18 cellular contexts compared by ENCODE assay signal in the genomic region with DNA sequence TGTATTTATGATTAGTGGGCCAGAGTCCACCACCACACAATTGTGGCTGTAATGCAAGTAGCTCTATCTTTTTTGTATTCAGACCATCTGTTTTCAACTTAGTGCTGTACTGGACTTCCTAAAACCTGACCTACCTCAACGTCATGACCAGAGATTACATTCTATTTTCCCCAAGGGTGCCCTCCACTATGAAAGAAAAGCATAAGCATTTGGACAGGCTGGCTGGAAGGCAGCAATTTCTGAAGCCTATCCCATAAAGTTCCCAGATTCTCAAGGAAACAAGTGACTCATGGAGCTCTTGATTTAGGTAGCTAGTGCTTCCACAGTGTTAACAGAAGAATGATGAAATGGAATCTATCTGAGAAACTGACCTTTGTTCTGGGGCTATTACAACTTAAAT.
A peak's percentile ranks its signal among the peaks of the same experiment; 100 is the strongest.
DNase-seq lines count a peak whose midpoint lies in the region; ATAC-seq and TF ChIP-seq lines count a peak whose summit lies in the region.
"Had no signal": no experiment of that assay in that cellular context is flagged by ENCODE, and none has a peak within 500 bp of the region (broad histone marks: within the 10 kb centered on the region; RNA-seq: fewer than 3 reads in every experiment).

No MANE protein-coding gene starts in this region.

- no peak for TF ChIP-seq CTCF in brain microvascular endothelial cell (IDR thresholded peaks at IDR 0.05; ENCODE audit: low read depth, low read length, missing control alignments)
- no peak for TF ChIP-seq CTCF in foreskin fibroblast (IDR thresholded peaks at IDR 0.05; ENCODE audit: low read depth, low read length)

- no peak overlapping the region for H3K4me3 ChIP-seq in brain microvascular endothelial cell (ENCODE audit: low read depth, low read length)
- H3K4me3 ChIP-seq in foreskin fibroblast (ENCODE audit: low read depth in 1 of 2, low read length in 2 of 2), result no peak overlapping the region

- ATAC-seq in sciatic nerve (peak; percentile 90), HG03045 (IDR thresholded peaks at IDR 0.05; ENCODE audit: unreplicated experiment) (no peak), SK-N-SH treated with all-trans-retinoic acid at 6 μM for 48 hours (no peak), GM18520 (IDR thresholded peaks at IDR 0.05; ENCODE audit: unreplicated experiment) (no peak)
- ATAC-seq: activated T-cell treated with anti-CD3 and anti-CD28 coated beads, Interleukin-2, amount 50 U/mL, for 72 hours; left lobe of liver; natural killer cell; Panc1 had no signal

- DNase-seq in GOT3 (lab: John Stamatoyannopoulos, UW) (peak; percentile 6), brain microvascular endothelial cell (peak; percentile 63), foreskin fibroblast (peak; percentile 42 to 64), sciatic nerve (ENCODE audit: low spot score) (no peak), GF-D8 (lab: John Stamatoyannopoulos, UW) (no peak)
- DNase-seq: activated CD4-positive, alpha-beta memory T cell treated with anti-CD3 and anti-CD28 coated beads, Interleukin-2, amount 10 ng/mL, durations not matched to agents 7 days and 5 days; activated T-cell treated with anti-CD3 and anti-CD28 coated beads, Interleukin-2, amount 50 U/mL, for 72 hours; H9; natural killer cell; NCI-H1048; NCI-H2107; NCI-H774; substantia nigra had no signal

- intact Hi-C loops in sciatic nerve (cut with DNase I), result no loop called here

- H3K27ac ChIP-seq in brain microvascular endothelial cell, result peak overlapping the region; percentile 73

- in situ Hi-C loops in brain microvascular endothelial cell (cut with HindIII; ENCODE audit: low pct_ligation_motif_present, low sequenced_read_pairs), result no loop called here

- no peaks in the 10 kb centered on the region for H3K36me3 ChIP-seq in brain microvascular endothelial cell (replicated peaks)

- H3K27me3 ChIP-seq in brain microvascular endothelial cell (replicated peaks), result no peaks in the 10 kb centered on the region

TF ChIP-seq in SK-N-SH treated with all-trans-retinoic acid at 6 μM for 48 hours, 23 proteins besides CTCF, POLR2A, EP300 and RAD21:
- no peak for TF ChIP-seq ZFP30 (CRISPR knock-in tag; IDR thresholded peaks at IDR 0.05)
- TF ChIP-seq ZFP3 (CRISPR knock-in tag; IDR thresholded peaks at IDR 0.05), result no peak
- TF ChIP-seq BACH2 (CRISPR knock-in tag; IDR thresholded peaks at IDR 0.05; ENCODE audit: borderline replicate concordance), result no peak
- TF ChIP-seq ARNTL (CRISPR knock-in tag; IDR thresholded peaks at IDR 0.05; ENCODE audit: borderline replicate concordance, low read depth), result no peak
- TF ChIP-seq TCF4 (CRISPR knock-in tag; IDR thresholded peaks at IDR 0.05; ENCODE audit: borderline replicate concordance), result no peak
- no peak for TF ChIP-seq ISL1 (CRISPR knock-in tag; IDR thresholded peaks at IDR 0.05)
- TF ChIP-seq, protein P1, sequence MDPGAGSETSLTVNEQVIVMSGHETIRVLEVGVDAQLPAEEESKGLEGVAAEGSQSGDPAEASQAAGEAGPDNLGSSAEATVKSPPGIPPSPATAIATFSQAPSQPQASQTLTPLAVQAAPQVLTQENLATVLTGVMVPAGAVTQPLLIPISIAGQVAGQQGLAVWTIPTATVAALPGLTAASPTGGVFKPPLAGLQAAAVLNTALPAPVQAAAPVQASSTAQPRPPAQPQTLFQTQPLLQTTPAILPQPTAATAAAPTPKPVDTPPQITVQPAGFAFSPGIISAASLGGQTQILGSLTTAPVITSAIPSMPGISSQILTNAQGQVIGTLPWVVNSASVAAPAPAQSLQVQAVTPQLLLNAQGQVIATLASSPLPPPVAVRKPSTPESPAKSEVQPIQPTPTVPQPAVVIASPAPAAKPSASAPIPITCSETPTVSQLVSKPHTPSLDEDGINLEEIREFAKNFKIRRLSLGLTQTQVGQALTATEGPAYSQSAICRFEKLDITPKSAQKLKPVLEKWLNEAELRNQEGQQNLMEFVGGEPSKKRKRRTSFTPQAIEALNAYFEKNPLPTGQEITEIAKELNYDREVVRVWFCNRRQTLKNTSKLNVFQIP (CRISPR knock-in tag; IDR thresholded peaks at IDR 0.05; ENCODE audit: borderline replicate concordance, low read depth), result no peak
- TF ChIP-seq, protein P2, sequence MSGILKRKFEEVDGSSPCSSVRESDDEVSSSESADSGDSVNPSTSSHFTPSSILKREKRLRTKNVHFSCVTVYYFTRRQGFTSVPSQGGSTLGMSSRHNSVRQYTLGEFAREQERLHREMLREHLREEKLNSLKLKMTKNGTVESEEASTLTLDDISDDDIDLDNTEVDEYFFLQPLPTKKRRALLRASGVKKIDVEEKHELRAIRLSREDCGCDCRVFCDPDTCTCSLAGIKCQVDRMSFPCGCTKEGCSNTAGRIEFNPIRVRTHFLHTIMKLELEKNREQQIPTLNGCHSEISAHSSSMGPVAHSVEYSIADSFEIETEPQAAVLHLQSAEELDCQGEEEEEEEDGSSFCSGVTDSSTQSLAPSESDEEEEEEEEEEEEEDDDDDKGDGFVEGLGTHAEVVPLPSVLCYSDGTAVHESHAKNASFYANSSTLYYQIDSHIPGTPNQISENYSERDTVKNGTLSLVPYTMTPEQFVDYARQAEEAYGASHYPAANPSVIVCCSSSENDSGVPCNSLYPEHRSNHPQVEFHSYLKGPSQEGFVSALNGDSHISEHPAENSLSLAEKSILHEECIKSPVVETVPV (CRISPR knock-in tag; IDR thresholded peaks at IDR 0.05), result no peak
- TF ChIP-seq ESRRG (CRISPR knock-in tag; IDR thresholded peaks at IDR 0.05), result no peak
- TF ChIP-seq ZNF8 (CRISPR knock-in tag; IDR thresholded peaks at IDR 0.05), result no peak
- no peak for TF ChIP-seq ZNF70 (CRISPR knock-in tag; IDR thresholded peaks at IDR 0.05)
- TF ChIP-seq, protein P3, sequence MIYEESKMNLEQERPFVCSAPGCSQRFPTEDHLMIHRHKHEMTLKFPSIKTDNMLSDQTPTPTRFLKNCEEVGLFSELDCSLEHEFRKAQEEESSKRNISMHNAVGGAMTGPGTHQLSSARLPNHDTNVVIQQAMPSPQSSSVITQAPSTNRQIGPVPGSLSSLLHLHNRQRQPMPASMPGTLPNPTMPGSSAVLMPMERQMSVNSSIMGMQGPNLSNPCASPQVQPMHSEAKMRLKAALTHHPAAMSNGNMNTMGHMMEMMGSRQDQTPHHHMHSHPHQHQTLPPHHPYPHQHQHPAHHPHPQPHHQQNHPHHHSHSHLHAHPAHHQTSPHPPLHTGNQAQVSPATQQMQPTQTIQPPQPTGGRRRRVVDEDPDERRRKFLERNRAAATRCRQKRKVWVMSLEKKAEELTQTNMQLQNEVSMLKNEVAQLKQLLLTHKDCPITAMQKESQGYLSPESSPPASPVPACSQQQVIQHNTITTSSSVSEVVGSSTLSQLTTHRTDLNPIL (CRISPR knock-in tag; IDR thresholded peaks at IDR 0.05; ENCODE audit: low read depth), result no peak
- no peak for TF ChIP-seq ZC3H10 (CRISPR knock-in tag; IDR thresholded peaks at IDR 0.05)
- TF ChIP-seq, protein P4, sequence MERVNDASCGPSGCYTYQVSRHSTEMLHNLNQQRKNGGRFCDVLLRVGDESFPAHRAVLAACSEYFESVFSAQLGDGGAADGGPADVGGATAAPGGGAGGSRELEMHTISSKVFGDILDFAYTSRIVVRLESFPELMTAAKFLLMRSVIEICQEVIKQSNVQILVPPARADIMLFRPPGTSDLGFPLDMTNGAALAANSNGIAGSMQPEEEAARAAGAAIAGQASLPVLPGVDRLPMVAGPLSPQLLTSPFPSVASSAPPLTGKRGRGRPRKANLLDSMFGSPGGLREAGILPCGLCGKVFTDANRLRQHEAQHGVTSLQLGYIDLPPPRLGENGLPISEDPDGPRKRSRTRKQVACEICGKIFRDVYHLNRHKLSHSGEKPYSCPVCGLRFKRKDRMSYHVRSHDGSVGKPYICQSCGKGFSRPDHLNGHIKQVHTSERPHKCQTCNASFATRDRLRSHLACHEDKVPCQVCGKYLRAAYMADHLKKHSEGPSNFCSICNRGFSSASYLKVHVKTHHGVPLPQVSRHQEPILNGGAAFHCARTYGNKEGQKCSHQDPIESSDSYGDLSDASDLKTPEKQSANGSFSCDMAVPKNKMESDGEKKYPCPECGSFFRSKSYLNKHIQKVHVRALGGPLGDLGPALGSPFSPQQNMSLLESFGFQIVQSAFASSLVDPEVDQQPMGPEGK (CRISPR knock-in tag; IDR thresholded peaks at IDR 0.05; ENCODE audit: borderline replicate concordance), result no peak
- no peak for TF ChIP-seq TOX (CRISPR knock-in tag; IDR thresholded peaks at IDR 0.05; ENCODE audit: borderline replicate concordance)
- TF ChIP-seq PPARA (CRISPR knock-in tag; IDR thresholded peaks at IDR 0.05; ENCODE audit: borderline replicate concordance), result no peak
- TF ChIP-seq GLIS3 (CRISPR knock-in tag; IDR thresholded peaks at IDR 0.05), result no peak
- no peak for TF ChIP-seq CSDC2 (CRISPR knock-in tag; IDR thresholded peaks at IDR 0.05)

Comparison
In these comparisons a context has a peak if more than half of its experiments do, and no peak if none do; other contexts are left out.
1. DNase-seq: peak in GOT3 (single experiment), brain microvascular endothelial cell (single experiment) and foreskin fibroblast (2 of 2); none in sciatic nerve (single experiment) and GF-D8 (single experiment).